ENCODE assay signal across 9 cellular contexts in genomic region chr22:20965104-20965887, GRCh38. TPM values are rescaled to one million over a fixed set of nuclear protein-coding genes. Genes with fewer than 3 reads are reported as not detected.
A peak's percentile ranks its signal among the peaks of the same experiment; 100 is the strongest.
DNase-seq lines count a peak whose midpoint lies in the region; ATAC-seq, FAIRE-seq and TF ChIP-seq lines count a peak whose summit lies in the region.
"Had no signal": no experiment of that assay in that cellular context is flagged by ENCODE, and none has a peak within 500 bp of the region (broad histone marks: within the 10 kb centered on the region; RNA-seq: fewer than 3 reads in every experiment).

No MANE protein-coding gene starts in this region.

- intact Hi-C loops in CD8-positive, alpha-beta T cell (cut with DNase I, micrococcal nuclease): no loop called here

- H3K27me3 Mint-ChIP-seq in CD8-positive, alpha-beta T cell (ENCODE audit: low read depth): peaks cover 16% of the 10 kb centered on the region

- H3K4me3 ChIP-seq in CD8-positive, alpha-beta T cell (ENCODE audit: low read depth, low read length): no peak overlapping the region
- peak overlapping the region; percentile 8; the same call in 1 of the 2 replicates for H3K4me3 ChIP-seq in WI38 (ENCODE audit: low read depth, low read length)
- H3K4me3 ChIP-seq in right atrium auricular region: peak overlapping the region; percentile 26 to 51

- TF ChIP-seq CTCF in CD8-positive, alpha-beta T cell (IDR thresholded peaks at IDR 0.05): no peak
- TF ChIP-seq CTCF in WI38 (IDR thresholded peaks at IDR 0.05; ENCODE audit: low read depth, low read length): no peak
- no peak for TF ChIP-seq CTCF in right atrium auricular region (IDR thresholded peaks at IDR 0.05)

- FAIRE-seq in GM19239 (lab: Jason Lieb, UNC): no peak

- peaks cover 8% of the 10 kb centered on the region for H3K4me1 Mint-ChIP-seq in CD8-positive, alpha-beta T cell (ENCODE audit: low read depth)

- no peak overlapping the region for H3K27ac ChIP-seq in CD8-positive, alpha-beta T cell (ENCODE audit: low read depth, low read length)
- no peak overlapping the region for H3K27ac ChIP-seq in right atrium auricular region

- no peaks in the 10 kb centered on the region for H3K9me3 Mint-ChIP-seq in CD8-positive, alpha-beta T cell

- POLR2A ChIA-PET in CD8-positive, alpha-beta T cell (lab: Charles Lee): no interaction called here

- CTCF ChIA-PET in CD8-positive, alpha-beta T cell (lab: Charles Lee): no interaction called here

- H3K4me1 ChIP-seq in CD8-positive, alpha-beta T cell (ENCODE audit: insufficient read depth, low read length): peaks cover 9% of the 10 kb centered on the region
- peaks cover 0 to 11% of the 10 kb centered on the region in 2 donors for H3K4me1 ChIP-seq in right atrium auricular region

- H3K36me3 Mint-ChIP-seq in CD8-positive, alpha-beta T cell: no peaks in the 10 kb centered on the region

- H3K36me3 ChIP-seq in CD8-positive, alpha-beta T cell (ENCODE audit: insufficient read depth, low read length): no peaks in the 10 kb centered on the region
- H3K36me3 ChIP-seq in right atrium auricular region: no peaks in the 10 kb centered on the region

- H3K9me3 ChIP-seq in CD8-positive, alpha-beta T cell (ENCODE audit: low read length): no peaks in the 10 kb centered on the region
- H3K9me3 ChIP-seq in right atrium auricular region: no peaks in the 10 kb centered on the region

- H3K4me3 Mint-ChIP-seq in CD8-positive, alpha-beta T cell: peak overlapping the region; percentile 51

- no peak overlapping the region for H3K27ac Mint-ChIP-seq in CD8-positive, alpha-beta T cell

- peak; percentile 55 for ATAC-seq in CD8-positive, alpha-beta T cell

- no peak for DNase-seq in CD8-positive, alpha-beta T cell
- DNase-seq in right atrium auricular region (ENCODE audit: low spot score) (no peak), retina (peak; percentile 60), GM19239 (ENCODE audit: insufficient read length, low spot score) (no peak), NCI-H345 treated with DMSO at 0.1 percent for 48 hours (lab: John Stamatoyannopoulos, UW; ENCODE audit: unreplicated experiment) (no peak), NOMO-1 treated with DMSO at 0.1 percent for 48 hours (lab: John Stamatoyannopoulos, UW; ENCODE audit: unreplicated experiment) (no peak), NCI-H2107 (lab: John Stamatoyannopoulos, UW) (no peak)
- DNase-seq: GOT3 had no signal

- no peaks in the 10 kb centered on the region for H3K27me3 ChIP-seq in CD8-positive, alpha-beta T cell (ENCODE audit: insufficient read depth, low read length)
- H3K27me3 ChIP-seq in right atrium auricular region: no peaks in the 10 kb centered on the region

RNA-seq across cellular contexts. Expression of gene AIFM3, which starts 1.8 kb away (rescaled TPM):
- under 1 TPM in 1 of 2 experiments, not detected in 1; 0.39 TPM for total RNA-seq in CD8-positive, alpha-beta T cell
- total RNA-seq in right atrium auricular region: 1 to 10 TPM in 1 of 2 donors, under 1 TPM in 1; 0.75 to 1.0 TPM

RNA-seq across cellular contexts. Expression of gene LZTR1, which starts 16.8 kb away (rescaled TPM):
- 10 to 100 TPM; 42.8 to 44.8 TPM for total RNA-seq in CD8-positive, alpha-beta T cell
- total RNA-seq in right atrium auricular region: 10 to 100 TPM; 20.7 to 24.7 TPM

RNA-seq across cellular contexts. Expression of gene THAP7, which starts 36.6 kb away (rescaled TPM):
- total RNA-seq in CD8-positive, alpha-beta T cell: 10 to 100 TPM; 71.2 to 73.6 TPM
- total RNA-seq in right atrium auricular region: 10 to 100 TPM; 39.8 to 51.1 TPM

RNA-seq across cellular contexts. Expression of gene CRKL, which starts 48.1 kb away (rescaled TPM):
- 10 to 100 TPM; 57.7 to 60.2 TPM for total RNA-seq in CD8-positive, alpha-beta T cell
- total RNA-seq in right atrium auricular region: 10 to 100 TPM; 46.7 to 53.7 TPM

RNA-seq across cellular contexts. Expression of gene P2RX6, which starts 49.7 kb away (rescaled TPM):
- total RNA-seq in CD8-positive, alpha-beta T cell: under 1 TPM; 0.30 to 0.36 TPM
- total RNA-seq in right atrium auricular region: 1 to 10 TPM; 1.0 to 5.4 TPM
